ENCODE assay signal across 8 cellular contexts in the genomic region with DNA sequence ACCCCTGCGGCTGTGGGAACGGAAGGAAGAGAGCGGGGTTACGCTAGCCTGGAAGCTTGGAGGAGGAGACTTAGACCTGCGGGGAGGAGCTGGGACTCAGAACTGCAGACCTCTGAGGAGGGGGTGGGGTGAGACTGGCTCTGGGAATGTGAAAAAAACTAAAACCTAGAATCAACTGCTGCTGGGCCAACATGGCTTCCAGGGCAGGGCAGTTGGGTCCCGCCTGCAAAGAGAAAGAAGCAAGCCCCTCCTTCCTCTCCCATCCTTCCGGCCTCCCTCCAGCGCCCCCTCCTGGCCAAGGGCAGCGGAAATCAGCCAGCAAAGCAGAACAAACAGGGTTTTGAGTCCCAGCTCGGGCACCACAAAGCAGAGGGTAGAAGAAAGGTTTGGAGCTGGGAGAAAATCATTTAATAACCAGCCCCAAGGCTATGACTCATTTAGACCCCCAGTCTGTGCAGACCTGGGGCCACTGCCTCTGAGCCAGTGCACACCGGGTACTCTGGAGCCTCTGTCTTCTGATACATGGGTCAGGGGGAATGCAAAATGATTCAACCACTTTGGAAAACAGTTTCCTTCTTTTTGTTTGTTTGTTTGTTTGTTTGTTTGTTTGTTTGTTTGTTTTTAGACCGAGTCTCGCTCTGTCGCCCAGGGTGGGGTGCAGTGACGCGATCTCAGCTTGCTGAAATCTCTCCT. TPM values are rescaled to one million over a fixed set of nuclear protein-coding genes. Genes with fewer than 3 reads are reported as not detected.
DNase-seq lines count a peak whose midpoint lies in the region; ATAC-seq and TF ChIP-seq lines count a peak whose summit lies in the region.

No MANE protein-coding gene starts in this region.

- H4K5ac ChIP-seq in mesendoderm (ENCODE audit: low read length) = no peak overlapping the region

- no peak overlapping the region for H3K9ac ChIP-seq in mesendoderm (ENCODE audit: low read length)

- H2AK5ac ChIP-seq in mesendoderm (ENCODE audit: low read length) = no peak overlapping the region

- no peak overlapping the region for H3K56ac ChIP-seq in mesendoderm (ENCODE audit: low read length)

- no peaks in the 10 kb centered on the region for H3K27me3 ChIP-seq in mesendoderm (ENCODE audit: insufficient read depth, low read length, poor library complexity)

- peak; percentile 15 for DNase-seq in NCI-H1694 (lab: John Stamatoyannopoulos, UW)
- DNase-seq in NCI-H1694 treated with DMSO at 0.1 percent for 48 hours (lab: John Stamatoyannopoulos, UW) = no peak
- peak; percentile 50 for DNase-seq in NCI-H1092 (lab: John Stamatoyannopoulos, UW)
- DNase-seq in activated CD4-positive, alpha-beta T cell treated with anti-CD3 and anti-CD28 coated beads for 24 hours (ENCODE audit: low read depth in 2 of 2) = peak; percentile 82 to 88
- DNase-seq in choroid plexus epithelial cell (ENCODE audit: low read depth) = peak; percentile 83
- peak; percentile 89 for DNase-seq in mesendoderm
- peak; percentile 55 to 65 for DNase-seq in stimulated activated CD8-positive, alpha-beta memory T cell treated with anti-CD3 and anti-CD28 coated beads, Interleukin-4, amount 100 ng/mL, for 4 hours (ENCODE audit: low read depth in 2 of 2, low spot score in 1 of 2)

- H3K23ac ChIP-seq in mesendoderm (ENCODE audit: low read length) = no peak overlapping the region

- H3K4me2 ChIP-seq in mesendoderm (ENCODE audit: low read length) = no peak overlapping the region

- H3K4me3 ChIP-seq in choroid plexus epithelial cell (ENCODE audit: low read depth, low read length) (peak overlapping the region; percentile 25), mesendoderm (ENCODE audit: low read length) (no peak overlapping the region)

- H2BK15ac ChIP-seq in mesendoderm (replicated peaks; ENCODE audit: low read depth) = no peak overlapping the region

- H3K79me2 ChIP-seq in mesendoderm (ENCODE audit: control insufficient read depth, insufficient read depth, low read length) = no peaks in the 10 kb centered on the region

- no peak overlapping the region for H4K8ac ChIP-seq in mesendoderm (ENCODE audit: low read depth, low read length)

- ATAC-seq in HG03432 (IDR thresholded peaks at IDR 0.05; ENCODE audit: unreplicated experiment) = no peak

- H3K27ac ChIP-seq in mesendoderm (ENCODE audit: low read depth, low read length) = no peak overlapping the region

- no peak overlapping the region for H2BK120ac ChIP-seq in mesendoderm (ENCODE audit: low read depth, low read length)

- H3K79me1 ChIP-seq in mesendoderm (ENCODE audit: low read length) = no peaks in the 10 kb centered on the region

- H3K36me3 ChIP-seq in mesendoderm (ENCODE audit: control insufficient read depth, insufficient read depth, low read length) = no peaks in the 10 kb centered on the region

- H3K4me1 ChIP-seq in mesendoderm (ENCODE audit: control insufficient read depth, low read depth, low read length) = peaks cover 2% of the 10 kb centered on the region

- WGBS in mesendoderm (ENCODE audit: extremely low coverage, insufficient coverage, low lambda C conversion rate) = no CpG with 5 or more reads among the region's 16 CpGs

- no peak overlapping the region for H3K4ac ChIP-seq in mesendoderm (ENCODE audit: low read depth, low read length)

- no peak overlapping the region for H2BK5ac ChIP-seq in mesendoderm (ENCODE audit: low read length)

- peak; percentile 92 for TF ChIP-seq CTCF in choroid plexus epithelial cell (conservative IDR thresholded peaks at IDR 0.05; ENCODE audit: low read depth, low read length)

- no peak overlapping the region for H3K18ac ChIP-seq in mesendoderm (ENCODE audit: low read length)

RNA-seq across cellular contexts. Expression of gene NCF4, which starts 7.3 kb away (rescaled TPM):
- polyA plus RNA-seq in mesendoderm (2013, experiment 1 of 2) = not detected
- polyA plus RNA-seq in mesendoderm (2013, experiment 2 of 2) = not detected

RNA-seq across cellular contexts. Expression of gene PVALB, which starts 36.7 kb away (rescaled TPM):
- 1.1 TPM for polyA plus RNA-seq in mesendoderm (2013, experiment 1 of 2)
- polyA plus RNA-seq in mesendoderm (2013, experiment 2 of 2) = 1.7 TPM

RNA-seq across cellular contexts. Expression of gene CSF2RB, which starts 59.9 kb away (rescaled TPM):
- polyA plus RNA-seq in mesendoderm (2013, experiment 1 of 2) = 0.01 TPM
- 0.03 TPM for polyA plus RNA-seq in mesendoderm (2013, experiment 2 of 2)
